ENCODE assay signal across 1 cellular context in the genomic region with DNA sequence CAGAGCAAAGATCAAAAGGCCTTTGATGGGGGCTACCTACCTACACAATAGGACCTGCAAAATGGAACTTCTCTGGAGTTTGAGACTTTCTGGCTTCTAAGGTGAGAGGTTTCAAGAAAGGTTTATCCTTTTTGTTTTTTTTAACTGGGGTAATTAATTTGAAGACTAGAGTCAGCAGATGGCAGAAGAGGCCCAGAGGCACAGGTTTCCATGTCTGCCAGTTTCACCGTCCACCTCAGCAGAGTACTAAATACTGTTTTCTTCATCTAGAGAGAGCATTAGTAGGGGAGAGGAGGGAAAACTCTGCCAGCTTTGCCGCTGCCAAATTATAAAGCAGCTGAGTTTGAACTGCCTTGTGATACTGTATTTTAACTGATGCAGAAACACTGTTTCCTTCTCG.
TF ChIP-seq lines count a peak whose summit lies in the region.

No MANE protein-coding gene starts in this region.

TF ChIP-seq in Ishikawa, 13 proteins besides CTCF, POLR2A, EP300 and RAD21 (continued from another document):
- TF ChIP-seq USF1 (IDR thresholded peaks at IDR 0.05) (no peak), TCF12 (IDR thresholded peaks at IDR 0.05; ENCODE audit: low read depth) (no peak), FOXM1 (IDR thresholded peaks at IDR 0.05; ENCODE audit: borderline replicate concordance, low read depth) (no peak), CREB1 (IDR thresholded peaks at IDR 0.05; ENCODE audit: low read depth) (no peak), ZBTB7A (IDR thresholded peaks at IDR 0.05; ENCODE audit: low read depth) (no peak), EGR1 (IDR thresholded peaks at IDR 0.05) (no peak), CEBPB (IDR thresholded peaks at IDR 0.05) (no peak), YY1 (IDR thresholded peaks at IDR 0.05; ENCODE audit: low read depth) (no peak)
- TF ChIP-seq, protein P1, sequence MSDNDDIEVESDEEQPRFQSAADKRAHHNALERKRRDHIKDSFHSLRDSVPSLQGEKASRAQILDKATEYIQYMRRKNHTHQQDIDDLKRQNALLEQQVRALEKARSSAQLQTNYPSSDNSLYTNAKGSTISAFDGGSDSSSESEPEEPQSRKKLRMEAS (IDR thresholded peaks at IDR 0.05), result no peak
